ENCODE assay signal across 19 cellular contexts in genomic region chr22:23094695-23095466, GRCh38.
DNase-seq lines count a peak whose midpoint lies in the region; ATAC-seq and TF ChIP-seq lines count a peak whose summit lies in the region.
"Had no signal": no experiment of that assay in that cellular context is flagged by ENCODE, and none has a peak within 500 bp of the region (broad histone marks: within the 10 kb centered on the region; RNA-seq: fewer than 3 reads in every experiment).

No MANE protein-coding gene starts in this region.

- H3K36me3 ChIP-seq in NT2/D1 (ENCODE audit: insufficient read depth, insufficient read length, low read length) (no peaks in the 10 kb centered on the region), endocrine pancreas (ENCODE audit: control insufficient read depth, insufficient read depth, low read length) (no peaks in the 10 kb centered on the region), MM.1S (replicated peaks; ENCODE audit: insufficient read depth, low read length) (no peaks in the 10 kb centered on the region)

- H2AFZ ChIP-seq in MM.1S (ENCODE audit: low read length): no peak overlapping the region

- no peaks in the 10 kb centered on the region for H4K20me1 ChIP-seq in MM.1S (ENCODE audit: insufficient read depth, low read length)

- no peak for TF ChIP-seq CTCF in MM.1S (IDR thresholded peaks at IDR 0.05; ENCODE audit: low read length)

- H3K9me3 ChIP-seq in NT2/D1 (ENCODE audit: insufficient read depth, low read length): no peaks in the 10 kb centered on the region
- H3K9me3 ChIP-seq in endocrine pancreas (ENCODE audit: control insufficient read depth, low read length): no peaks in the 10 kb centered on the region
- no peaks in the 10 kb centered on the region for H3K9me3 ChIP-seq in MM.1S (replicated peaks; ENCODE audit: insufficient read depth, low read length)
- H3K9me3 ChIP-seq: Caco-2 had no signal

- H3K4me1 ChIP-seq in NT2/D1 (ENCODE audit: insufficient read depth, insufficient read length) (peaks cover 5% of the 10 kb centered on the region), endocrine pancreas (ENCODE audit: control insufficient read depth, insufficient read depth, low read length) (no peaks in the 10 kb centered on the region), MM.1S (ENCODE audit: low read length) (no peaks in the 10 kb centered on the region)
- H3K4me1 ChIP-seq: Caco-2 had no signal

- peak overlapping the region; percentile 32 for H3K9ac ChIP-seq in NT2/D1 (ENCODE audit: insufficient read length, low read depth)
- H3K9ac ChIP-seq in endocrine pancreas (ENCODE audit: control insufficient read depth, insufficient read depth, low read length): peak overlapping the region; percentile 20
- no peak overlapping the region for H3K9ac ChIP-seq in MM.1S (ENCODE audit: low read length)
- H3K9ac ChIP-seq: KMS-11 had no signal

- H3K27ac ChIP-seq in MM.1S (ENCODE audit: low read length): no peak overlapping the region
- H3K27ac ChIP-seq: KMS-11 had no signal

- ATAC-seq in HG03135 (IDR thresholded peaks at IDR 0.05; ENCODE audit: unreplicated experiment): no peak
- ATAC-seq: Panc1 had no signal

- H3K4me2 ChIP-seq in MM.1S (ENCODE audit: low read depth, low read length): no peak overlapping the region
- H3K4me2 ChIP-seq: KMS-11 had no signal

- DNase-seq in NCI-H345 (lab: John Stamatoyannopoulos, UW) (peak; percentile 33), NCI-H345 treated with DMSO at 0.1 percent for 48 hours (lab: John Stamatoyannopoulos, UW; ENCODE audit: unreplicated experiment) (no peak), NT2/D1 (ENCODE audit: low read depth, low spot score) (no peak), retina (peak; percentile 55), NCI-H1694 treated with DMSO at 0.1 percent for 48 hours (lab: John Stamatoyannopoulos, UW) (no peak), MM.1S (no peak)
- DNase-seq: Caco-2, GDM1, GOT3, HFFc6, NCI-H1436 treated with DMSO at 0.1 percent for 48 hours, NCI-H2081 treated with DMSO at 0.1 percent for 48 hours, NCI-H446 treated with DMSO at 0.1 percent for 48 hours, NCI-H774, Right ventricle myocardium superior had no signal

- no peak overlapping the region for H3K4me3 ChIP-seq in NT2/D1 (ENCODE audit: insufficient read length, low read depth)
- no peak overlapping the region for H3K4me3 ChIP-seq in endocrine pancreas (ENCODE audit: control insufficient read depth, insufficient read depth, low read length)
- no peak overlapping the region for H3K4me3 ChIP-seq in MM.1S (ENCODE audit: low read length)

- no peaks in the 10 kb centered on the region for H3K9me2 ChIP-seq in MM.1S (replicated peaks; ENCODE audit: insufficient read depth, low read length)

- no peaks in the 10 kb centered on the region for H3F3A ChIP-seq in MM.1S (ENCODE audit: insufficient read depth, low read length)

- H3K27me3 ChIP-seq in NT2/D1 (ENCODE audit: insufficient read depth, insufficient read length): no peaks in the 10 kb centered on the region
- no peaks in the 10 kb centered on the region for H3K27me3 ChIP-seq in endocrine pancreas (ENCODE audit: control insufficient read depth, insufficient read depth, low read length)
- H3K27me3 ChIP-seq in MM.1S (replicated peaks; ENCODE audit: insufficient read depth, low read length): no peaks in the 10 kb centered on the region

- H3K79me2 ChIP-seq in MM.1S (ENCODE audit: low read length): no peaks in the 10 kb centered on the region

Comparison
In these comparisons a context has a peak if more than half of its experiments do, and no peak if none do; other contexts are left out.
1. DNase-seq: peak in NCI-H345 (single experiment) and retina (single experiment); none in NCI-H345 treated with DMSO at 0.1 percent for 48 hours (single experiment), NT2/D1 (single experiment), NCI-H1694 treated with DMSO at 0.1 percent for 48 hours (single experiment) and MM.1S (single experiment).